ENCODE assay signal across 13 cellular contexts in genomic region chr12:15208140-15208539, GRCh38. TPM values are rescaled to one million over a fixed set of nuclear protein-coding genes. Genes with fewer than 3 reads are reported as not detected.
DNase-seq lines count a peak whose midpoint lies in the region; ATAC-seq and TF ChIP-seq lines count a peak whose summit lies in the region.
"Had no signal": no experiment of that assay in that cellular context is flagged by ENCODE, and none has a peak within 500 bp of the region (broad histone marks: within the 10 kb centered on the region; RNA-seq: fewer than 3 reads in every experiment).

No MANE protein-coding gene starts in this region.

- ATAC-seq in heart right ventricle: peak in 1 of 8 donors; percentile 29
- ATAC-seq in PC-3: no peak
- no peak for ATAC-seq in HG03565 (IDR thresholded peaks at IDR 0.05; ENCODE audit: unreplicated experiment)
- ATAC-seq: naive thymus-derived CD4-positive, alpha-beta T cell had no signal

- no peaks in the 10 kb centered on the region for H4K20me1 ChIP-seq in PC-3 (ENCODE audit: low read length)

- H3K27me3 ChIP-seq in heart right ventricle (peaks cover 0 to 18% (median 0%) of the 10 kb centered on the region in 7 donors), PC-3 (ENCODE audit: low read length) (peaks cover 5% of the 10 kb centered on the region)

- H3K79me2 ChIP-seq in PC-3 (ENCODE audit: low read length): no peaks in the 10 kb centered on the region

- H2AFZ ChIP-seq in PC-3 (ENCODE audit: low read length): no peak overlapping the region

- H3K27ac ChIP-seq in heart right ventricle (peak overlapping the region in 8 of 10 donors; percentile 16 to 79 (median 66)), PC-3 (ENCODE audit: low read length) (no peak overlapping the region)

- no TSS peak for BruUV-seq in PC-3 (replicated peaks; lab: Mats Ljungman, UMichigan)

- peaks cover 0 to 12% (median 0%) of the 10 kb centered on the region in 11 donors for H3K9me3 ChIP-seq in heart right ventricle
- no peaks in the 10 kb centered on the region for H3K9me3 ChIP-seq in PC-3 (ENCODE audit: low read length)

- H3F3A ChIP-seq in PC-3 (ENCODE audit: low read length, unreplicated experiment): no peaks in the 10 kb centered on the region

- CTCF ChIA-PET in PC-3 (lab: Charles Lee): no interaction called here

- POLR2A ChIA-PET in PC-3 (lab: Charles Lee; ENCODE audit: unreplicated experiment): no interaction called here

- in situ Hi-C loops in astrocyte of the spinal cord (cut with HindIII; ENCODE audit: low sequenced_read_pairs): no loop called here

- no peaks in the 10 kb centered on the region for H3K9me2 ChIP-seq in PC-3 (replicated peaks; ENCODE audit: low read length)

- H3K4me3 ChIP-seq in astrocyte of the spinal cord (ENCODE audit: low read depth, low read length) (no peak overlapping the region), heart right ventricle (no peak overlapping the region), PC-3 (ENCODE audit: low read length) (no peak overlapping the region)

- no peak overlapping the region for H3K9ac ChIP-seq in PC-3 (ENCODE audit: low read length)

- TF ChIP-seq CTCF in astrocyte of the spinal cord (IDR thresholded peaks at IDR 0.05; ENCODE audit: low read depth, low read length) (peak; percentile 26), heart right ventricle (IDR thresholded peaks at IDR 0.05) (peak in 6 of 9 donors; percentile 5 to 25 (median 20)), PC-3 (conservative IDR thresholded peaks at IDR 0.05; ENCODE audit: low read depth, low read length) (no peak)

- WGBS in heart right ventricle, 2 donors: 76% methylated on average over 2 of the region's 2 CpGs

- H3K4me1 ChIP-seq in heart right ventricle: peaks cover 0 to 27% (median 10%) of the 10 kb centered on the region in 9 donors
- H3K4me1 ChIP-seq in PC-3 (ENCODE audit: insufficient read depth, low read length): no peaks in the 10 kb centered on the region

- no peak overlapping the region for H3K4me2 ChIP-seq in PC-3 (ENCODE audit: low read length)

- H3K36me3 ChIP-seq in heart right ventricle (no peaks in the 10 kb centered on the region), PC-3 (ENCODE audit: low read depth, low read length) (no peaks in the 10 kb centered on the region)

- DNase-seq in EL (peak; percentile 4), astrocyte of the spinal cord (ENCODE audit: low read depth, low spot score) (no peak), heart right ventricle (no peak), renal cortical epithelial cell (ENCODE audit: low read depth) (peak; percentile 64), HPDE6-E6E7 (ENCODE audit: extremely low spot score) (no peak), iPS-NIHi11 (ENCODE audit: low spot score) (no peak), PC-3 (no peak)
- DNase-seq: anterior cingulate cortex; COR-L47; naive thymus-derived CD4-positive, alpha-beta T cell; NCI-H524 treated with DMSO at 0.1 percent for 48 hours; stimulated activated CD4-positive, alpha-beta T cell treated with anti-CD3 and anti-CD28 coated beads, Interleukin-1b, Interleukin-23, amount 100 ng/mL, for 48 hours had no signal

- intact Hi-C loops in heart right ventricle (cut with DNase I) (no loop called here), PC-3 (cut with micrococcal nuclease) (no loop called here)

RNA-seq across cellular contexts. Expression of gene RERG, which starts 13.1 kb away (rescaled TPM):
- total RNA-seq in heart right ventricle (1 to 10 TPM; 2.1 to 4.8 (median 2.7) TPM), renal cortical epithelial cell (4.1 TPM in 1 of 2 replicates, not detected in the other), PC-3 (2014; rRNA removed) (not detected in 2 replicates)
- 1 to 10 TPM; 3.5 to 9.7 TPM for polyA plus RNA-seq in heart right ventricle
- polyA plus RNA-seq: naive thymus-derived CD4-positive, alpha-beta T cell had no signal

Comparison
In these comparisons a context has a peak if more than half of its experiments do, and no peak if none do; other contexts are left out.
1. DNase-seq: peak in EL (single experiment) and renal cortical epithelial cell (single experiment); none in astrocyte of the spinal cord (single experiment), heart right ventricle (0 of 2), HPDE6-E6E7 (single experiment), iPS-NIHi11 (single experiment) and PC-3 (single experiment).